8 cellular contexts compared by ENCODE assay signal in the genomic region with DNA sequence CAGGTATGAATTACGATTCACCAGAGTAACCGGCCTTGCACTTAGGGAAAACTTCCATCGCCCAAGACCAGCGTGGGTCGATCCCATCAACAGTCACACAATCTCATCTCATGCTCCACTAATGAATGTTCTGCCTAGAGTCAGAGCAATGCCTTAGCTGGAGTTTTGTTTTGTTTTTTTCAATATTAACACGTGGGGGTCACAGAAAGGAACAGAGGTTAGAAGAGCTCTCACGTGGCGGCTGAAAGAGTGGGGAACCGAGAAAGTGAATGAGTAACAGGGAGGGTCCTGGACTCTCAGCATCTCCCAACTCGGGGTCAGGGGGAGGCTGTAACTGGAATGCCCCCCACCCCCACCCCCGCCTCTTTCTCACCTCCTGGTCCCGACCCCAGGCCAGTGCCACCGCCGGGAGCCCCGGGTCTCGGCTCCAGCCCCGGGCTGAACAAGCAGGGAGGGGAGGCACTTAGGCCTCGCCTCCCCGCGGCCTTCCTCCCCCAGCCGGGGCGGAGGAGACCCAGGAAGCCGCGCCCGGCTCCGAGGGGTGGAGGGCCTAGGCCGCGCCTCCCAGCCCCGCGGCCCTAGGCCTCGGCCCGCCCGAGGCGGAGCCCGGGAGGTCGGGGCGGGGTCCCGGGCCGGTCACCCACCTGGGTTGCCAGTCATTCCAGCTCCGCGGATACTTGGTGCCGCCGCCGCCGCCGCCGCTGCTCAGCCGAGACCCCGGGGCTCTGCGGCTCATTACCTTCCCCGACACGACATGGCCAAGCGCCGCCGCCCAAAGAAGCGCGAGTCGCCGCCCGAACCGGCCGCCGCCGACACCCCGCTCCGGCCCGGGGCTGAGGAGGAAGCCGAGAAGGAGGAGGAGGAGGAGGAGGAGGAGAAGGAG. TPM values are rescaled to one million over a fixed set of nuclear protein-coding genes. Genes with fewer than 3 reads are reported as not detected.
DNase-seq lines count a peak whose midpoint lies in the region; ATAC-seq lines count a peak whose summit lies in the region.
"Not testable (repeated sequence)": the region's sequence is repeated elsewhere in the genome, so short reads cannot be mapped to it uniquely, and the experiment has no call there.

No MANE protein-coding gene starts in this region.

- peaks cover 11% of the 10 kb centered on the region for H3K36me3 Mint-ChIP-seq in central memory CD8-positive, alpha-beta T cell (ENCODE audit: insufficient read depth)

- 0 to 1% methylated on average over 35 to 68 of the region's 68 CpGs for WGBS in aorta, 2 donors

- peak; percentile 24 for ATAC-seq in GM18873 (IDR thresholded peaks at IDR 0.05; ENCODE audit: low FRiP score, unreplicated experiment)
- ATAC-seq in HG03039 (IDR thresholded peaks at IDR 0.05; ENCODE audit: unreplicated experiment) = peak; percentile 36
- ATAC-seq in central memory CD8-positive, alpha-beta T cell (replicated peaks; ENCODE audit: extremely low read depth, poor library complexity, severe bottlenecking) = peak; percentile 66
- ATAC-seq in aorta (ENCODE audit: low FRiP score) = peak; percentile 77

- peak overlapping the region; percentile 87 for H3K27ac Mint-ChIP-seq in central memory CD8-positive, alpha-beta T cell (ENCODE audit: low read depth)

- H3K27ac ChIP-seq in skin epidermis (peak overlapping the region; percentile 72 to 99 (median 96)), aorta (ENCODE audit: low read depth in 1 of 2, low read length in 2 of 2) (peak overlapping the region; percentile 68 to 77)

- H3K36me3 ChIP-seq in aorta (ENCODE audit: control insufficient read depth in 1 of 2, insufficient read depth in 2 of 2, low read length in 1 of 2) = not testable (repeated sequence)

- H3K9me3 Mint-ChIP-seq in central memory CD8-positive, alpha-beta T cell = not testable (repeated sequence)

- peak overlapping the region; percentile 72 to 95 (median 77) for H3K4me3 ChIP-seq in skin epidermis
- peak overlapping the region; percentile 79 to 91 for H3K4me3 ChIP-seq in aorta (ENCODE audit: low read length in 2 of 2)

- peak; percentile 25 for DNase-seq in NCI-H460 (ENCODE audit: extremely low read depth, low read depth)
- peak; percentile 44 to 60 for DNase-seq in activated CD4-positive, alpha-beta T cell treated with anti-CD3 and anti-CD28 coated beads for 4 hours
- not testable (repeated sequence) for DNase-seq in central memory CD8-positive, alpha-beta T cell (ENCODE audit: low spot score in 2 of 2)
- DNase-seq in islet precursor cell = peak; percentile 71
- peak; percentile 63 to 77 for DNase-seq in aorta

- H3K27me3 Mint-ChIP-seq in central memory CD8-positive, alpha-beta T cell = not testable (repeated sequence)

- not testable (repeated sequence) for H3K9me3 ChIP-seq in aorta (ENCODE audit: control insufficient read depth, low read length)

- H3K4me1 Mint-ChIP-seq in central memory CD8-positive, alpha-beta T cell = peaks cover 45% of the 10 kb centered on the region

- H3K27me3 ChIP-seq in aorta (ENCODE audit: control insufficient read depth in 1 of 2, insufficient read depth in 2 of 2, low read length in 1 of 2) = not testable (repeated sequence)

- not testable (repeated sequence) for H3K4me1 ChIP-seq in aorta (ENCODE audit: control insufficient read depth in 1 of 2, insufficient read depth in 2 of 2, low read length in 2 of 2)

- H3K4me3 Mint-ChIP-seq in central memory CD8-positive, alpha-beta T cell = peak overlapping the region; percentile 92

- intact Hi-C loops in aorta (cut with DNase I) = not testable (repeated sequence)

RNA-seq across cellular contexts. Expression of a gene that starts 0.7 kb away (rescaled TPM):
- total RNA-seq in NCI-H460 (2014; rRNA removed; shearing (Covaris generic)) = 30.7 and 34.4 TPM in 2 replicates
- polyA plus RNA-seq in NCI-H460 (2014; cell fraction: nucleus; rRNA removed) = 13.1 and 24.8 TPM in 2 replicates
- 100 to 1,000 TPM in 1 of 2 donors, 10 to 100 TPM in 1; 98.6 to 123 TPM for total RNA-seq in aorta
- 10 to 100 TPM in 1 of 2 donors, 1 to 10 TPM in 1; 4.6 to 16.0 TPM for polyA plus RNA-seq in aorta

RNA-seq across cellular contexts. Expression of a gene that starts 58.2 kb away (rescaled TPM):
- 4.1 and 5.6 TPM in 2 replicates for total RNA-seq in NCI-H460 (2014; rRNA removed; shearing (Covaris generic))
- polyA plus RNA-seq in NCI-H460 (2014; cell fraction: nucleus; rRNA removed) = 2.3 and 2.6 TPM in 2 replicates
- total RNA-seq in aorta = 1 to 10 TPM; 1.4 to 4.2 TPM
- under 1 TPM; 0.25 to 0.54 TPM for polyA plus RNA-seq in aorta

Comparison
In these comparisons a context has a peak if more than half of its experiments do, and no peak if none do; other contexts are left out.
1. ATAC-seq: peak in every context shown above with its lines; median percentile 77 in aorta; 66 in central memory CD8-positive, alpha-beta T cell; 36 in HG03039; 24 in GM18873.